8 cellular contexts compared by ENCODE assay signal in the genomic region with DNA sequence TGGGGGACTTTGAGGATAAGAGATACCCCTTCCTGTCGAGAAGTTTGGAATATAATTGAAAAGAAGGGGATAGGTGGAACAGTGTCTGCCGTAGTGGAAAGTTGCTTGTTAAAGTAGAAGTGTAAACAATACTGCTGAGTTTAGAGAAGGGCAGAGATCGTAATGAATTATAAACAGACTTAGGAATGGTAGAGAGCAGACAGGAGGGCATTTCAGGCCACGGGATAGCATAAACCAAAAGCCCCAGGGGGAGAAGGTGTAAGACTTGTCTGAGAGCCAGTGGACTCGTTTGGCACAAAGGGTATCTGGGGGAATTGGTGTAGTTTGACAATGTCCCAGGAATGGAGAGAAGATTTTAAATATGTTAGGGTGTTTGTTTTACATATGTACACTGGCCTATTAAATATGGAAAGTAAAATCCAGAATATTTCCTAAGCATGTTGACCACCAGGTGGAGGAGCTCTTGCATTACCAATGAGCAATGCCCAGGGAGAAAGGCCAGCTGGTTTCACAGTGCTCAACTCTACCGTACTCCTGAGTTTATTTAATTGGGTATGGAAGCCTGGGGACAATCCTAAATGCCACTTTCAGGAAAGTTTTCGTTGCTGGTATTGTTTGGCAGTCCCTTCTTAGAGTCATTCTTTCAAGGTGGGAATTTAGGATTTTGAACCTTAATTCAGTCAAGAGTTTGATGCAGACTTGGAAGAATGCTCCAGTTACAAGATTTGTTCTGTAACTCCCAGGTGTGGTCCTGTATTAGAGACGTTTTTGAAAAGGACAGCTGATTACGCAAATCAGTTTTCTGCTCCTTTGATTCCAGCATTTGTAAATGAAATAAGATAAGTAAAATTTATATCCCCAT. TPM values are rescaled to one million over a fixed set of nuclear protein-coding genes. Genes with fewer than 3 reads are reported as not detected.
A peak's percentile ranks its signal among the peaks of the same experiment; 100 is the strongest.
DNase-seq lines count a peak whose midpoint lies in the region; FAIRE-seq and TF ChIP-seq lines count a peak whose summit lies in the region.

No MANE protein-coding gene starts in this region.

- TF ChIP-seq RAD21 in Ishikawa (IDR thresholded peaks at IDR 0.05; ENCODE audit: low read depth) = peak; percentile 10; the same call in 1 of the 2 replicates

- TF ChIP-seq EP300 in Ishikawa (IDR thresholded peaks at IDR 0.05; ENCODE audit: borderline replicate concordance) = no peak

- in situ Hi-C loops in T47D (cut with HindIII; ENCODE audit: low pct_unique_long_range_greater_than_20kb, low sequenced_read_pairs) = no loop called here

- no peaks in the 10 kb centered on the region for H3K9me3 ChIP-seq in small intestine (ENCODE audit: control insufficient read depth, low read depth)

- FAIRE-seq in A204.1 (lab: Jason Lieb, UNC) = peak; percentile 14
- no peak for FAIRE-seq in small intestine (lab: Jason Lieb, UNC)

- peaks cover 4 to 13% of the 10 kb centered on the region in 2 donors for H3K36me3 ChIP-seq in small intestine (ENCODE audit: control insufficient read depth in 2 of 2, insufficient read depth in 2 of 2, low read length in 2 of 2)

- H3K4me1 ChIP-seq in small intestine (ENCODE audit: control insufficient read depth in 2 of 2, insufficient read depth in 1 of 2, low read depth in 1 of 2, low read length in 1 of 2) = peaks cover 0 to 3% of the 10 kb centered on the region in 2 donors

- DNase-seq in T47D (ENCODE audit: low read depth in 1 of 2, low spot score in 1 of 2) (peak; percentile 4 to 58), lung microvascular endothelial cell (ENCODE audit: low read depth in 2 of 2) (peak; percentile 84), epidermal melanocyte (ENCODE audit: insufficient read length, low spot score) (no peak), NCI-H1048 (lab: John Stamatoyannopoulos, UW) (no peak), small intestine (no peak)
- DNase-seq in activated CD4-positive, alpha-beta T cell treated with anti-CD3 and anti-CD28 coated beads for 1 hour = no peak

- no peak overlapping the region for H3K4me3 ChIP-seq in small intestine (ENCODE audit: low read depth in 1 of 2, low read length in 2 of 2)

- 62 to 73% (median 65%) methylated on average over 9 of the region's 9 CpGs for WGBS in small intestine, 3 donors

- no peaks in the 10 kb centered on the region for H3K27me3 ChIP-seq in small intestine (ENCODE audit: control insufficient read depth in 2 of 2, insufficient read depth in 2 of 2, low read length in 2 of 2)

- peak overlapping the region in 1 of 2 donors; percentile 15 for H3K27ac ChIP-seq in small intestine (ENCODE audit: low read depth in 1 of 2, low read length in 1 of 2)

TF ChIP-seq in Ishikawa, 13 proteins besides CTCF, POLR2A, EP300 and RAD21:
- TF ChIP-seq CEBPB (IDR thresholded peaks at IDR 0.05) = no peak
- TF ChIP-seq EGR1 (IDR thresholded peaks at IDR 0.05) = no peak
- TF ChIP-seq CREB1 (IDR thresholded peaks at IDR 0.05; ENCODE audit: low read depth) = no peak
- TF ChIP-seq TEAD4 (IDR thresholded peaks at IDR 0.05) = no peak
- TF ChIP-seq, protein P1, sequence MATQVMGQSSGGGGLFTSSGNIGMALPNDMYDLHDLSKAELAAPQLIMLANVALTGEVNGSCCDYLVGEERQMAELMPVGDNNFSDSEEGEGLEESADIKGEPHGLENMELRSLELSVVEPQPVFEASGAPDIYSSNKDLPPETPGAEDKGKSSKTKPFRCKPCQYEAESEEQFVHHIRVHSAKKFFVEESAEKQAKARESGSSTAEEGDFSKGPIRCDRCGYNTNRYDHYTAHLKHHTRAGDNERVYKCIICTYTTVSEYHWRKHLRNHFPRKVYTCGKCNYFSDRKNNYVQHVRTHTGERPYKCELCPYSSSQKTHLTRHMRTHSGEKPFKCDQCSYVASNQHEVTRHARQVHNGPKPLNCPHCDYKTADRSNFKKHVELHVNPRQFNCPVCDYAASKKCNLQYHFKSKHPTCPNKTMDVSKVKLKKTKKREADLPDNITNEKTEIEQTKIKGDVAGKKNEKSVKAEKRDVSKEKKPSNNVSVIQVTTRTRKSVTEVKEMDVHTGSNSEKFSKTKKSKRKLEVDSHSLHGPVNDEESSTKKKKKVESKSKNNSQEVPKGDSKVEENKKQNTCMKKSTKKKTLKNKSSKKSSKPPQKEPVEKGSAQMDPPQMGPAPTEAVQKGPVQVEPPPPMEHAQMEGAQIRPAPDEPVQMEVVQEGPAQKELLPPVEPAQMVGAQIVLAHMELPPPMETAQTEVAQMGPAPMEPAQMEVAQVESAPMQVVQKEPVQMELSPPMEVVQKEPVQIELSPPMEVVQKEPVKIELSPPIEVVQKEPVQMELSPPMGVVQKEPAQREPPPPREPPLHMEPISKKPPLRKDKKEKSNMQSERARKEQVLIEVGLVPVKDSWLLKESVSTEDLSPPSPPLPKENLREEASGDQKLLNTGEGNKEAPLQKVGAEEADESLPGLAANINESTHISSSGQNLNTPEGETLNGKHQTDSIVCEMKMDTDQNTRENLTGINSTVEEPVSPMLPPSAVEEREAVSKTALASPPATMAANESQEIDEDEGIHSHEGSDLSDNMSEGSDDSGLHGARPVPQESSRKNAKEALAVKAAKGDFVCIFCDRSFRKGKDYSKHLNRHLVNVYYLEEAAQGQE (IDR thresholded peaks at IDR 0.05; ENCODE audit: low read depth) = no peak
- TF ChIP-seq NFIC (IDR thresholded peaks at IDR 0.05) = no peak
- TF ChIP-seq TCF12 (IDR thresholded peaks at IDR 0.05; ENCODE audit: low read depth) = no peak

RNA-seq across cellular contexts. Expression of gene COPS8, which starts 7.5 kb away (rescaled TPM):
- 45.4 and 53.0 TPM in 2 replicates for total RNA-seq in lung microvascular endothelial cell
- 10 to 100 TPM; 18.9 to 32.1 (median 21.9) TPM for polyA plus RNA-seq in small intestine

Comparison
In these comparisons a context has a peak if more than half of its experiments do, and no peak if none do; other contexts are left out.
1. DNase-seq: peak in T47D (2 of 2) and lung microvascular endothelial cell (2 of 2); none in activated CD4-positive, alpha-beta T cell treated with anti-CD3 and anti-CD28 coated beads for 1 hour (single experiment), epidermal melanocyte (single experiment), NCI-H1048 (single experiment) and small intestine (single experiment).